ENCODE assay signal across 27 cellular contexts in the genomic region with DNA sequence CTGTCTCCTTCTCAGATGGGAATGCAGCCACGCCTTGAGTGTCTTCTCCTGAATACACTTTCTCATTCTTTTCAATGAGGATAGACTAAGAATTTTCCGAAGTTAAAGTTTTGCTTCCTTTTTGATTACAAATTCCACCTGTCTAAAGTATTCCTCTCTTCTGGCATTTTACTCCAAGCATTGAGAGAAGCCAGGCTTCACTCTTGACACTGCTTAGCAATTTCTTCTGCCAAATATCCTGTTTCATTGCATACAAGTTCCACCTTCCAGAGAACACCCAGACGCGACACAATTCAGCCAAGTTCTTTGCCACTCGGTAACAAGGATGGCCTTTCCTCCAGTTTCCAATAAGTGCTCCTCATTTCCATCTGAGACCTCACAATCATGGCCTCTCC.
"Had no signal": no experiment of that assay in that cellular context is flagged by ENCODE, and none has a peak within 500 bp of the region (broad histone marks: within the 10 kb centered on the region; RNA-seq: fewer than 3 reads in every experiment).

No MANE protein-coding gene starts in this region.

- H3K27ac Mint-ChIP-seq: activated B cell treated with CpG ODN at 0.5 μM for 24 hours; activated naive CD8-positive, alpha-beta T cell treated with anti-CD3 and anti-CD28 coated beads for 36 hours; brain; immature natural killer cell; memory B cell; progenitor cell of endocrine pancreas; T-helper 2 cell treated with Interferon-gamma antibody and Interleukin-4, amounts not matched to agents 5 μg/mL and 100 μg/mL, for 36 hours had no signal

- H3K4me3 ChIP-seq: adrenal gland, cardiac muscle cell, ovary, sigmoid colon, tibial nerve had no signal

- H3K9me3 Mint-ChIP-seq: activated naive CD8-positive, alpha-beta T cell treated with anti-CD3 and anti-CD28 coated beads for 36 hours; immature natural killer cell; memory B cell; T-helper 2 cell treated with Interferon-gamma antibody and Interleukin-4, amounts not matched to agents 5 μg/mL and 100 μg/mL, for 36 hours had no signal

- ATAC-seq: left colon had no signal

- H3K4me3 Mint-ChIP-seq: activated B cell treated with CpG ODN at 0.5 μM for 24 hours; activated naive CD8-positive, alpha-beta T cell treated with anti-CD3 and anti-CD28 coated beads for 36 hours; brain; immature natural killer cell; memory B cell; T-helper 2 cell treated with Interferon-gamma antibody and Interleukin-4, amounts not matched to agents 5 μg/mL and 100 μg/mL, for 36 hours had no signal

- DNase-seq: activated B cell treated with CpG ODN at 0.5 μM for 24 hours; activated effector memory CD4-positive, alpha-beta T cell treated with Interleukin-2 at 50 U/mL for 16 hours; activated naive CD4-positive, alpha-beta T cell treated with Interleukin-2 at 50 U/mL for 16 hours; activated naive CD8-positive, alpha-beta T cell treated with anti-CD3 and anti-CD28 coated beads for 36 hours; activated T-cell treated with anti-CD3 and anti-CD28 coated beads for 4 hours; aorta; cerebellar nuclear complex; cortex of kidney; foreskin fibroblast; hypothalamus; immature natural killer cell; kidney; left colon; ovary; retina; sigmoid colon; small intestine; stimulated activated CD4-positive, alpha-beta T cell treated with anti-CD3 and anti-CD28 coated beads, Interleukin-1b, Interleukin-23, amount 100 ng/mL, for 48 hours; stimulated activated naive CD4-positive, alpha-beta T cell treated with Interleukin-2 at 50 U/mL for 16 hours; T-helper 1 cell had no signal

- H3K4me1 Mint-ChIP-seq: activated B cell treated with CpG ODN at 0.5 μM for 24 hours; activated naive CD8-positive, alpha-beta T cell treated with anti-CD3 and anti-CD28 coated beads for 36 hours; immature natural killer cell; memory B cell had no signal

- H3K27ac ChIP-seq: adrenal gland, cardiac muscle cell, ovary, tibial nerve had no signal

- H3K36me3 Mint-ChIP-seq: activated naive CD8-positive, alpha-beta T cell treated with anti-CD3 and anti-CD28 coated beads for 36 hours; brain; immature natural killer cell; memory B cell had no signal
